Comparison of ENCODE assay signal across 24 cellular contexts in genomic region chr10:43981696-43982095, GRCh38.
"Had no signal": no experiment of that assay in that cellular context is flagged by ENCODE, and none has a peak within 500 bp of the region (broad histone marks: within the 10 kb centered on the region; RNA-seq: fewer than 3 reads in every experiment).

No MANE protein-coding gene starts in this region.

- H2AFZ ChIP-seq: neural progenitor cell had no signal

- H3K9me3 Mint-ChIP-seq: mesothelial cell of epicardium; natural killer cell; neural progenitor cell; stimulated activated naive B cell treated with anti-CD40 and anti-IgM and Interleukin-4, amounts not matched to agents 10 μg/mL and 1 μg/mL and 100 μg/mL, for 72 hours had no signal

- H3K9me3 ChIP-seq: left ventricle myocardium inferior, ovary, right atrium auricular region, testis, thyroid gland, transverse colon, upper lobe of left lung, vagina had no signal

- H3K4me1 Mint-ChIP-seq: naive B cell; stimulated activated naive B cell treated with anti-CD40 and anti-IgM and Interleukin-4, amounts not matched to agents 10 μg/mL and 1 μg/mL and 100 μg/mL, for 72 hours had no signal

- H3K27me3 ChIP-seq: neural progenitor cell, ovary, right atrium auricular region, stomach, testis, thyroid gland, transverse colon, upper lobe of left lung, vagina had no signal

- ATAC-seq: natural killer cell; sciatic nerve; stimulated activated naive B cell treated with anti-CD40 and anti-IgM and Interleukin-4, amounts not matched to agents 10 μg/mL and 1 μg/mL and 100 μg/mL, for 72 hours had no signal

- H3K9ac ChIP-seq: neural progenitor cell had no signal

- DNase-seq: left ventricle myocardium inferior; mesendoderm; naive B cell; natural killer cell; nephron progenitor cell; ovary; stimulated activated CD4-positive, alpha-beta T cell treated with anti-CD3 and anti-CD28 coated beads, Interleukin-12 subunit alpha, Interleukin-12 subunit beta, amount 100 ng/mL, for 4 hours; stimulated activated CD4-positive, alpha-beta T cell treated with anti-CD3 and anti-CD28 coated beads, Interleukin-15, amount 100 ng/mL, for 24 hours; stimulated activated CD4-positive, alpha-beta T cell treated with anti-CD3 and anti-CD28 coated beads, Interleukin-2, amount 100 ng/mL, for 24 hours; stimulated activated CD4-positive, alpha-beta T cell treated with anti-CD3 and anti-CD28 coated beads, Interleukin-4, amount 100 ng/mL, for 1 hour; stimulated activated naive B cell treated with anti-CD40 and anti-IgM and Interleukin-4, amounts not matched to agents 10 μg/mL and 1 μg/mL and 100 μg/mL, for 72 hours; stomach; testis; thyroid gland; transverse colon; upper lobe of left lung had no signal

- H3K4me2 ChIP-seq: neural progenitor cell had no signal

- H3K27ac ChIP-seq: left ventricle myocardium inferior, neural progenitor cell, ovary, right atrium auricular region, skin epidermis, stomach, testis, thyroid gland, transverse colon, upper lobe of left lung, vagina had no signal

- H3K4me3 Mint-ChIP-seq: mesothelial cell of epicardium; naive B cell; natural killer cell; nephron progenitor cell; neural progenitor cell; stimulated activated naive B cell treated with anti-CD40 and anti-IgM and Interleukin-4, amounts not matched to agents 10 μg/mL and 1 μg/mL and 100 μg/mL, for 72 hours had no signal

- H3K36me3 ChIP-seq: left ventricle myocardium inferior, neural progenitor cell, ovary, right atrium auricular region, stomach, thyroid gland, transverse colon, upper lobe of left lung, vagina had no signal

- H3K4me1 ChIP-seq: neural progenitor cell, stomach, testis, thyroid gland, transverse colon, vagina had no signal

- H3K36me3 Mint-ChIP-seq: mesothelial cell of epicardium; naive B cell; natural killer cell; neural progenitor cell; stimulated activated naive B cell treated with anti-CD40 and anti-IgM and Interleukin-4, amounts not matched to agents 10 μg/mL and 1 μg/mL and 100 μg/mL, for 72 hours had no signal

- H3K27ac Mint-ChIP-seq: mesothelial cell of epicardium; naive B cell; nephron progenitor cell; neural progenitor cell; progenitor cell of endocrine pancreas; stimulated activated naive B cell treated with anti-CD40 and anti-IgM and Interleukin-4, amounts not matched to agents 10 μg/mL and 1 μg/mL and 100 μg/mL, for 72 hours had no signal

- H3K4me3 ChIP-seq: left ventricle myocardium inferior, lung, neural progenitor cell, ovary, right atrium auricular region, skin epidermis, stomach, testis, thyroid gland, transverse colon, upper lobe of left lung, vagina had no signal

- H3K27me3 Mint-ChIP-seq: progenitor cell of endocrine pancreas; stimulated activated naive B cell treated with anti-CD40 and anti-IgM and Interleukin-4, amounts not matched to agents 10 μg/mL and 1 μg/mL and 100 μg/mL, for 72 hours had no signal
